In genomic region chr5:157100140-157100679, GRCh38 we compare ENCODE assay signal across 10 cellular contexts. TPM values are rescaled to one million over a fixed set of nuclear protein-coding genes. Genes with fewer than 3 reads are reported as not detected.
A peak's percentile ranks its signal among the peaks of the same experiment; 100 is the strongest.
DNase-seq lines count a peak whose midpoint lies in the region; ATAC-seq, FAIRE-seq and TF ChIP-seq lines count a peak whose summit lies in the region.
"Had no signal": no experiment of that assay in that cellular context is flagged by ENCODE, and none has a peak within 500 bp of the region (broad histone marks: within the 10 kb centered on the region; RNA-seq: fewer than 3 reads in every experiment).

No MANE protein-coding gene starts in this region.

- no peaks in the 10 kb centered on the region for H3K27me3 Mint-ChIP-seq in CD8-positive, alpha-beta memory T cell
- no peaks in the 10 kb centered on the region for H3K27me3 Mint-ChIP-seq in naive thymus-derived CD8-positive, alpha-beta T cell

- CTCF ChIA-PET in CD8-positive, alpha-beta memory T cell (lab: Charles Lee): no interaction called here

- no peak overlapping the region for H3K27ac ChIP-seq in CD8-positive, alpha-beta memory T cell (ENCODE audit: low read depth, low read length)

- H3K36me3 Mint-ChIP-seq in CD8-positive, alpha-beta memory T cell: peaks cover 0 to 2% (median 0%) of the 10 kb centered on the region in 3 donors
- H3K36me3 Mint-ChIP-seq in naive thymus-derived CD8-positive, alpha-beta T cell: peaks cover 0 to 29% (median 2%) of the 10 kb centered on the region in 3 donors

- no peaks in the 10 kb centered on the region for H3K27me3 ChIP-seq in CD8-positive, alpha-beta memory T cell (ENCODE audit: insufficient read depth, low read length, poor library complexity, severe bottlenecking)

- H3K36me3 ChIP-seq in CD8-positive, alpha-beta memory T cell (ENCODE audit: insufficient read depth, low read length): no peaks in the 10 kb centered on the region

- FAIRE-seq in GM12892 (lab: Jason Lieb, UNC): peak; percentile 74

- H3K4me1 ChIP-seq in CD8-positive, alpha-beta memory T cell (ENCODE audit: insufficient read depth, low read length): no peaks in the 10 kb centered on the region

- H3K9me3 ChIP-seq in CD8-positive, alpha-beta memory T cell (ENCODE audit: low read length): no peaks in the 10 kb centered on the region

- POLR2A ChIA-PET in CD8-positive, alpha-beta memory T cell (lab: Charles Lee): no interaction called here
- POLR2A ChIA-PET in naive thymus-derived CD8-positive, alpha-beta T cell (lab: Charles Lee): no interaction called here

- H3K4me3 Mint-ChIP-seq in CD8-positive, alpha-beta memory T cell: no peak overlapping the region
- no peak overlapping the region for H3K4me3 Mint-ChIP-seq in naive thymus-derived CD8-positive, alpha-beta T cell

- DNase-seq in GM12892 (ENCODE audit: insufficient read length) (no peak), myocyte (ENCODE audit: low read depth) (peak; percentile 24), Ammon's horn (ENCODE audit: low spot score) (no peak)
- DNase-seq in activated T-cell treated with anti-CD3 and anti-CD28 coated beads, Interleukin-2, amount 50 U/mL, for 48 hours: peak; percentile 68
- no peak for DNase-seq in CD8-positive, alpha-beta memory T cell
- DNase-seq in naive thymus-derived CD8-positive, alpha-beta T cell: no peak
- DNase-seq: mammary epithelial cell, NCI-H2029 had no signal

- peak overlapping the region in 2 of 8 donors; percentile 3 to 82 for H3K27ac Mint-ChIP-seq in CD8-positive, alpha-beta memory T cell
- peak overlapping the region in 3 of 10 donors; percentile 1 to 55 (median 31) for H3K27ac Mint-ChIP-seq in naive thymus-derived CD8-positive, alpha-beta T cell

- TF ChIP-seq POLR2A in GM12892 (IDR thresholded peaks at IDR 0.05; ENCODE audit: low read depth, low read length): no peak

- H3K4me1 Mint-ChIP-seq in CD8-positive, alpha-beta memory T cell: peaks cover 0 to 8% (median 3%) of the 10 kb centered on the region in 3 donors
- peaks cover 5 to 20% (median 7%) of the 10 kb centered on the region in 4 donors for H3K4me1 Mint-ChIP-seq in naive thymus-derived CD8-positive, alpha-beta T cell

- no peaks in the 10 kb centered on the region for H3K9me3 Mint-ChIP-seq in CD8-positive, alpha-beta memory T cell
- no peaks in the 10 kb centered on the region for H3K9me3 Mint-ChIP-seq in naive thymus-derived CD8-positive, alpha-beta T cell

- ATAC-seq in HG03558 (IDR thresholded peaks at IDR 0.05; ENCODE audit: extremely low read depth, unreplicated experiment): peak; percentile 59
- ATAC-seq in GM21619 (IDR thresholded peaks at IDR 0.05; ENCODE audit: unreplicated experiment): no peak
- ATAC-seq in naive thymus-derived CD8-positive, alpha-beta T cell: no peak

- no peak overlapping the region for H3K4me3 ChIP-seq in CD8-positive, alpha-beta memory T cell (ENCODE audit: low read length)

RNA-seq across cellular contexts. Expression of gene HAVCR2, which starts 8.6 kb away (rescaled TPM):
- 3.7 TPM for polyA plus RNA-seq in GM12892 (2012; ENCODE audit: missing spikeins)
- 0.37 and 2.4 TPM in 2 replicates for total RNA-seq in myocyte
- 0.40 TPM for polyA plus RNA-seq in myocyte (2012)
- 1 to 10 TPM; 6.3 to 6.6 TPM for total RNA-seq in CD8-positive, alpha-beta memory T cell
- polyA plus RNA-seq in CD8-positive, alpha-beta memory T cell: 7.5 TPM
- 1 to 10 TPM; 5.4 to 8.1 TPM for total RNA-seq in naive thymus-derived CD8-positive, alpha-beta T cell
- polyA plus RNA-seq in naive thymus-derived CD8-positive, alpha-beta T cell: 1 to 10 TPM; 4.4 to 8.9 (median 5.4) TPM
- polyA plus RNA-seq: mammary epithelial cell had no signal

RNA-seq across cellular contexts. Expression of gene HAVCR1, which starts 41.3 kb away (rescaled TPM):
- polyA plus RNA-seq in GM12892 (2012; ENCODE audit: missing spikeins): not detected
- 0.43 TPM in 1 of 2 replicates, not detected in the other for total RNA-seq in myocyte
- polyA plus RNA-seq in myocyte (2012): not detected
- total RNA-seq in CD8-positive, alpha-beta memory T cell: under 1 TPM; 0.27 to 0.61 TPM
- polyA plus RNA-seq in CD8-positive, alpha-beta memory T cell: 0.91 TPM
- total RNA-seq in naive thymus-derived CD8-positive, alpha-beta T cell: 10 to 100 TPM; 26.5 to 30.2 TPM
- 1 to 10 TPM; 2.3 to 4.7 (median 4.6) TPM for polyA plus RNA-seq in naive thymus-derived CD8-positive, alpha-beta T cell
- total RNA-seq: mammary epithelial cell had no signal
- polyA plus RNA-seq: mammary epithelial cell had no signal

RNA-seq across cellular contexts. Expression of gene MED7, which starts 42.5 kb away (rescaled TPM):
- polyA plus RNA-seq in GM12892 (2012; ENCODE audit: missing spikeins): 16.6 TPM
- 12.4 and 16.0 TPM in 2 replicates for total RNA-seq in myocyte
- polyA plus RNA-seq in myocyte (2012): 11.0 TPM
- total RNA-seq in CD8-positive, alpha-beta memory T cell: 10 to 100 TPM; 12.6 to 14.7 TPM
- polyA plus RNA-seq in CD8-positive, alpha-beta memory T cell: 15.7 TPM
- 10 to 100 TPM; 18.2 to 18.7 TPM for total RNA-seq in naive thymus-derived CD8-positive, alpha-beta T cell
- polyA plus RNA-seq in naive thymus-derived CD8-positive, alpha-beta T cell: 10 to 100 TPM; 12.0 to 18.2 (median 15.0) TPM

Comparison
In these comparisons a context has a peak if more than half of its experiments do, and no peak if none do; other contexts are left out.
1. DNase-seq: peak in activated T-cell treated with anti-CD3 and anti-CD28 coated beads, Interleukin-2, amount 50 U/mL, for 48 hours (2 of 2) and myocyte (single experiment); none in GM12892 (single experiment), CD8-positive, alpha-beta memory T cell (0 of 5), Ammon's horn (single experiment) and naive thymus-derived CD8-positive, alpha-beta T cell (0 of 10).
2. RNA of gene HAVCR1, which starts 41.3 kb away (total RNA-seq): 26.5 to 30.2 TPM in naive thymus-derived CD8-positive, alpha-beta T cell; 0.27 to 0.61 TPM in CD8-positive, alpha-beta memory T cell and 0.43 TPM in myocyte; every median in the first group is over 10 times any median in the second.